Comparison of ENCODE assay signal across 11 cellular contexts in genomic region chr20:10609726-10610125, GRCh38.
DNase-seq lines count a peak whose midpoint lies in the region; ATAC-seq and TF ChIP-seq lines count a peak whose summit lies in the region.
"Had no signal": no experiment of that assay in that cellular context is flagged by ENCODE, and none has a peak within 500 bp of the region (broad histone marks: within the 10 kb centered on the region; RNA-seq: fewer than 3 reads in every experiment).

No MANE protein-coding gene starts in this region.

- H3K27ac ChIP-seq in ascending aorta (peak overlapping the region; percentile 86 to 87), psoas muscle (peak overlapping the region; percentile 71), vagina (peak overlapping the region; percentile 76)

- DNase-seq in ascending aorta (ENCODE audit: low spot score in 2 of 2) (no peak), Right ventricle myocardium superior (no peak), psoas muscle (no peak), vagina (ENCODE audit: extremely low spot score in 2 of 2) (no peak), NCI-H526 (lab: John Stamatoyannopoulos, UW) (no peak), DMS153 treated with DMSO at 0.1 percent for 48 hours (lab: John Stamatoyannopoulos, UW; ENCODE audit: unreplicated experiment) (no peak)
- DNase-seq: activated CD4-positive, alpha-beta T cell treated with anti-CD3 and anti-CD28 coated beads for 48 hours; NCI-H1092; NCI-H446; stimulated activated naive CD4-positive, alpha-beta T cell had no signal

- no peaks in the 10 kb centered on the region for H3K36me3 ChIP-seq in ascending aorta
- no peaks in the 10 kb centered on the region for H3K36me3 ChIP-seq in psoas muscle (ENCODE audit: insufficient read depth in 1 of 2, low read depth in 1 of 2)
- H3K36me3 ChIP-seq in vagina, result no peaks in the 10 kb centered on the region

- H3K4me3 ChIP-seq in ascending aorta (no peak overlapping the region), psoas muscle (no peak overlapping the region), vagina (no peak overlapping the region)

- H3K27me3 ChIP-seq in ascending aorta, result no peaks in the 10 kb centered on the region
- no peaks in the 10 kb centered on the region for H3K27me3 ChIP-seq in psoas muscle (ENCODE audit: insufficient read depth in 3 of 3, low read length in 2 of 3)
- no peaks in the 10 kb centered on the region for H3K27me3 ChIP-seq in vagina

- ATAC-seq in Right ventricle myocardium superior (ENCODE audit: poor library complexity) (peak; percentile 61), psoas muscle (peak in 1 of 4 donors; percentile 30), HG02763 (IDR thresholded peaks at IDR 0.05; ENCODE audit: unreplicated experiment) (no peak)

- H3K4me1 ChIP-seq in ascending aorta, result peaks cover 6 to 45% of the 10 kb centered on the region in 2 donors
- H3K4me1 ChIP-seq in psoas muscle, result no peaks in the 10 kb centered on the region
- peaks cover 17% of the 10 kb centered on the region for H3K4me1 ChIP-seq in vagina

- TF ChIP-seq POLR2A in vagina (IDR thresholded peaks at IDR 0.05), result no peak

- intact Hi-C loops in ascending aorta (cut with DNase I) (loop anchor here (10.0 kb wide), 1 partner anchor 175 kb away; the partner anchor contains the start of genes MKKS and SLX4IP), Right ventricle myocardium superior (cut with DNase I) (no loop called here), psoas muscle (cut with DNase I) (no loop called here), vagina (cut with DNase I) (loop anchor here (5.0 to 10.0 kb wide), 2 partner anchors 53 to 55 kb away; no protein-coding TSS in a partner anchor)

- TF ChIP-seq CTCF in ascending aorta (IDR thresholded peaks at IDR 0.05), result no peak
- TF ChIP-seq CTCF in psoas muscle (IDR thresholded peaks at IDR 0.05), result no peak
- no peak for TF ChIP-seq CTCF in vagina (IDR thresholded peaks at IDR 0.05)

- H3K9me3 ChIP-seq in ascending aorta, result no peaks in the 10 kb centered on the region
- H3K9me3 ChIP-seq in psoas muscle, result no peaks in the 10 kb centered on the region
- H3K9me3 ChIP-seq in vagina, result no peaks in the 10 kb centered on the region

Comparison
In these comparisons a context has a peak if more than half of its experiments do, and no peak if none do; other contexts are left out.
1. intact Hi-C loops: an anchor here in ascending aorta (10.0 kb wide) and vagina (5.0 to 10.0 kb wide); none called in Right ventricle myocardium superior and psoas muscle.